Comparison of ENCODE assay signal across 8 cellular contexts in the genomic region with DNA sequence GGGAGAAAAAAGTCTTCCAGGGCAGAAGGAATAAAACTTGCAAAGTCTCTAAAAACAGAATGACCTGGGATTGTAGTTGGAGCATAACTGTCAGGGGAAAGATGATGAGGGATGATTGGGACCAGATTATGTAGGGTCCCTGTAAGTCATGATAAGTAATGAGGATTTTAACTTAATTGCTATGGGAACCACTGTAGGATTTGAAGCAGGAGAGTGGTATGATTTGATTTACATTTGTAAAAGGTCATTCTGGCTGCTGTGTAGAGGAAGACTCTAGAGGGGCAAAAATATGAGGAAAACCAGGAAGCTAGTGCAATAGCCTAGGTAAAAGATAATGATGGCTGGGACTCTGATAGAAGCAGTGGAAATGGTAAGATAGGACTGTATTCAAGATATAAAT.
"Had no signal": no experiment of that assay in that cellular context is flagged by ENCODE, and none has a peak within 500 bp of the region (broad histone marks: within the 10 kb centered on the region; RNA-seq: fewer than 3 reads in every experiment).

No MANE protein-coding gene starts in this region.

- H3K4me3 ChIP-seq: GM12878 had no signal

- FAIRE-seq: G401.6, GM12878, GM12891, GM12892, GM18507, GM19239 had no signal

- DNase-seq: GDM1, GF-D8 had no signal

- ATAC-seq: GM12878 had no signal
